Comparison of ENCODE assay signal across 9 cellular contexts in genomic region chr13:99495478-99496321, GRCh38. TPM values are rescaled to one million over a fixed set of nuclear protein-coding genes. Genes with fewer than 3 reads are reported as not detected.
DNase-seq lines count a peak whose midpoint lies in the region; ATAC-seq and TF ChIP-seq lines count a peak whose summit lies in the region.
"Had no signal": no experiment of that assay in that cellular context is flagged by ENCODE, and none has a peak within 500 bp of the region (broad histone marks: within the 10 kb centered on the region; RNA-seq: fewer than 3 reads in every experiment).

No MANE protein-coding gene starts in this region.

- peaks cover 17% of the 10 kb centered on the region for H3K36me3 Mint-ChIP-seq in CD4-positive, CD25-positive, alpha-beta regulatory T cell
- H3K36me3 Mint-ChIP-seq: mesothelial cell of epicardium had no signal

- peak overlapping the region; percentile 86 for H3K27ac ChIP-seq in CD4-positive, CD25-positive, alpha-beta regulatory T cell (ENCODE audit: insufficient read depth, low read length, poor library complexity, severe bottlenecking)
- no peak overlapping the region for H3K27ac ChIP-seq in mammary epithelial cell (ENCODE audit: insufficient read depth, low read depth, low read length)
- H3K27ac ChIP-seq in ovary, result peak overlapping the region in 1 of 2 donors; percentile 36

- peaks cover 46% of the 10 kb centered on the region for H3K4me1 ChIP-seq in CD4-positive, CD25-positive, alpha-beta regulatory T cell (ENCODE audit: control insufficient read depth, insufficient read depth, low read length, poor library complexity, severe bottlenecking)
- H3K4me1 ChIP-seq in mammary epithelial cell (ENCODE audit: insufficient read depth, low read length), result peaks cover 15% of the 10 kb centered on the region
- H3K4me1 ChIP-seq in ovary (ENCODE audit: insufficient read depth), result peaks cover 3% of the 10 kb centered on the region

- H3K9me3 Mint-ChIP-seq in CD4-positive, CD25-positive, alpha-beta regulatory T cell, result peaks cover 0 to 13% (median 1%) of the 10 kb centered on the region in 7 donors

- TF ChIP-seq POLR2A in ovary (IDR thresholded peaks at IDR 0.05), result no peak

- in situ Hi-C loops in mammary epithelial cell (cut with MboI; ENCODE audit: low sequenced_read_pairs in 2 of 2), result no loop called here

- TF ChIP-seq CTCF in mammary epithelial cell (conservative IDR thresholded peaks at IDR 0.05 in 1 of 2, IDR thresholded peaks at IDR 0.05 in 1 of 2; ENCODE audit: extremely low read depth in 1 of 2, insufficient read depth in 1 of 2, low read depth in 1 of 2, low read length in 2 of 2) (no peak), ovary (IDR thresholded peaks at IDR 0.05) (no peak)

- peak overlapping the region; percentile 98 for H3K27ac Mint-ChIP-seq in CD4-positive, CD25-positive, alpha-beta regulatory T cell
- H3K27ac Mint-ChIP-seq: mesothelial cell of epicardium had no signal

- dilution Hi-C loops in mammary epithelial cell (cut with HindIII; ENCODE audit: low sequenced_read_pairs), result no loop called here

- 94% methylated on average over 10 of the region's 10 CpGs for WGBS in mammary epithelial cell (ENCODE audit: low coverage, missing lambda C conversion rate)
- 76 to 82% (median 77%) methylated on average over 10 of the region's 10 CpGs for WGBS in ovary, 3 donors

- no peaks in the 10 kb centered on the region for H3K27me3 ChIP-seq in CD4-positive, CD25-positive, alpha-beta regulatory T cell (ENCODE audit: control insufficient read depth, insufficient read depth, low read length)
- H3K27me3 ChIP-seq in mammary epithelial cell (ENCODE audit: insufficient read depth, low read length) (no peaks in the 10 kb centered on the region), ovary (no peaks in the 10 kb centered on the region)

- no peak overlapping the region for H3K9ac ChIP-seq in mammary epithelial cell (ENCODE audit: insufficient read depth, low read length)

- ATAC-seq in CD4-positive, CD25-positive, alpha-beta regulatory T cell (ENCODE audit: low read depth in 2 of 2), result peak; percentile 19 to 30
- ATAC-seq in HG03442 (IDR thresholded peaks at IDR 0.05; ENCODE audit: unreplicated experiment), result peak; percentile 49
- ATAC-seq in HG02798 (IDR thresholded peaks at IDR 0.05; ENCODE audit: poor library complexity, unreplicated experiment), result no peak
- ATAC-seq in HG03521 (IDR thresholded peaks at IDR 0.05; ENCODE audit: unreplicated experiment), result no peak

- H3K4me2 ChIP-seq in mammary epithelial cell (ENCODE audit: insufficient read depth, low read depth, low read length), result peak overlapping the region; percentile 14

- intact Hi-C loops in mammary epithelial cell (cut with micrococcal nuclease) (no loop called here), ovary (cut with DNase I) (no loop called here), head of caudate nucleus (cut with DNase I) (loop anchor here (5.0 to 10.0 kb wide), 2 partner anchors 51 to 107 kb away; no protein-coding TSS in a partner anchor)

- peaks cover 3% of the 10 kb centered on the region for H3K36me3 ChIP-seq in CD4-positive, CD25-positive, alpha-beta regulatory T cell (ENCODE audit: control insufficient read depth, insufficient read depth, low read length)
- H3K36me3 ChIP-seq in mammary epithelial cell (ENCODE audit: insufficient read depth, low read length) (no peaks in the 10 kb centered on the region), ovary (no peaks in the 10 kb centered on the region)

- peaks cover 14 to 71% (median 50%) of the 10 kb centered on the region in 4 donors for H3K4me1 Mint-ChIP-seq in CD4-positive, CD25-positive, alpha-beta regulatory T cell

- no peaks in the 10 kb centered on the region for H4K20me1 ChIP-seq in mammary epithelial cell (ENCODE audit: insufficient read depth, low read length)

- H3K4me3 Mint-ChIP-seq in CD4-positive, CD25-positive, alpha-beta regulatory T cell, result peak overlapping the region; percentile 90 to 95 (median 94)
- H3K4me3 Mint-ChIP-seq: mesothelial cell of epicardium had no signal

- DNase-seq in CD4-positive, CD25-positive, alpha-beta regulatory T cell, result no peak
- DNase-seq in mammary epithelial cell, result no peak
- no peak for DNase-seq in ovary
- DNase-seq in head of caudate nucleus, result no peak
- DNase-seq in UCSD-AML1 (lab: John Stamatoyannopoulos, UW; ENCODE audit: unreplicated experiment), result no peak

- peak overlapping the region; percentile 36 for H2AFZ ChIP-seq in mammary epithelial cell (ENCODE audit: low read depth, low read length)

- CTCF ChIA-PET in mammary epithelial cell (lab: Charles Lee; ENCODE audit: low non-redundant PET), result no interaction called here

- H3K9me3 ChIP-seq in CD4-positive, CD25-positive, alpha-beta regulatory T cell (ENCODE audit: control insufficient read depth in 2 of 2, low read length in 2 of 2), result peaks cover 0 to 6% of the 10 kb centered on the region in 2 experiments
- H3K9me3 ChIP-seq in mammary epithelial cell (replicated peaks; ENCODE audit: insufficient read depth, low read length) (no peaks in the 10 kb centered on the region), ovary (no peaks in the 10 kb centered on the region)

- peaks cover 4% of the 10 kb centered on the region for H3K27me3 Mint-ChIP-seq in CD4-positive, CD25-positive, alpha-beta regulatory T cell

- TF ChIP-seq EP300 in ovary (IDR thresholded peaks at IDR 0.05), result no peak

- no peaks in the 10 kb centered on the region for H3K79me2 ChIP-seq in mammary epithelial cell (ENCODE audit: insufficient read depth, low read length)

- no TSS peak for BruUV-seq in mammary epithelial cell (replicated peaks; lab: Mats Ljungman, UMichigan)

- peak overlapping the region; percentile 96 for H3K4me3 ChIP-seq in CD4-positive, CD25-positive, alpha-beta regulatory T cell (ENCODE audit: low read depth, low read length)
- no peak overlapping the region for H3K4me3 ChIP-seq in mammary epithelial cell (replicated peaks in 1 of 3; ENCODE audit: insufficient read depth in 1 of 3, low read depth in 2 of 3, low read length in 3 of 3)
- H3K4me3 ChIP-seq in ovary, result peak overlapping the region; percentile 3

RNA-seq across cellular contexts. Expression of gene TM9SF2, which starts 5.6 kb away (rescaled TPM):
- 53.7 TPM for total RNA-seq in CD4-positive, CD25-positive, alpha-beta regulatory T cell
- 100 to 1,000 TPM in 3 of 4 donors, 10 to 100 TPM in 1; 98.7 to 124 (median 113) TPM for polyA plus RNA-seq in CD4-positive, CD25-positive, alpha-beta regulatory T cell
- 100 to 1,000 TPM in 1 of 2 donors, 10 to 100 TPM in 1; 87.8 to 143 TPM for total RNA-seq in mammary epithelial cell
- 74.9 TPM for polyA plus RNA-seq in mammary epithelial cell
- 80.6 TPM for polyA minus RNA-seq in mammary epithelial cell
- total RNA-seq in ovary, result 10 to 100 TPM; 57.7 to 93.3 (median 70.6) TPM
- polyA plus RNA-seq in ovary, result 100 to 1,000 TPM in 1 of 2 donors, 10 to 100 TPM in 1; 59.6 to 122 TPM

Comparison
In these comparisons a context has a peak if more than half of its experiments do, and no peak if none do; other contexts are left out.
1. ATAC-seq: peak in CD4-positive, CD25-positive, alpha-beta regulatory T cell (2 of 2) and HG03442 (single experiment); none in HG02798 (single experiment) and HG03521 (single experiment).
2. H3K4me3 ChIP-seq: peak in CD4-positive, CD25-positive, alpha-beta regulatory T cell (single experiment) and ovary (single experiment); none in mammary epithelial cell (0 of 3).